Comparison of ENCODE assay signal across 13 cellular contexts in the genomic region with DNA sequence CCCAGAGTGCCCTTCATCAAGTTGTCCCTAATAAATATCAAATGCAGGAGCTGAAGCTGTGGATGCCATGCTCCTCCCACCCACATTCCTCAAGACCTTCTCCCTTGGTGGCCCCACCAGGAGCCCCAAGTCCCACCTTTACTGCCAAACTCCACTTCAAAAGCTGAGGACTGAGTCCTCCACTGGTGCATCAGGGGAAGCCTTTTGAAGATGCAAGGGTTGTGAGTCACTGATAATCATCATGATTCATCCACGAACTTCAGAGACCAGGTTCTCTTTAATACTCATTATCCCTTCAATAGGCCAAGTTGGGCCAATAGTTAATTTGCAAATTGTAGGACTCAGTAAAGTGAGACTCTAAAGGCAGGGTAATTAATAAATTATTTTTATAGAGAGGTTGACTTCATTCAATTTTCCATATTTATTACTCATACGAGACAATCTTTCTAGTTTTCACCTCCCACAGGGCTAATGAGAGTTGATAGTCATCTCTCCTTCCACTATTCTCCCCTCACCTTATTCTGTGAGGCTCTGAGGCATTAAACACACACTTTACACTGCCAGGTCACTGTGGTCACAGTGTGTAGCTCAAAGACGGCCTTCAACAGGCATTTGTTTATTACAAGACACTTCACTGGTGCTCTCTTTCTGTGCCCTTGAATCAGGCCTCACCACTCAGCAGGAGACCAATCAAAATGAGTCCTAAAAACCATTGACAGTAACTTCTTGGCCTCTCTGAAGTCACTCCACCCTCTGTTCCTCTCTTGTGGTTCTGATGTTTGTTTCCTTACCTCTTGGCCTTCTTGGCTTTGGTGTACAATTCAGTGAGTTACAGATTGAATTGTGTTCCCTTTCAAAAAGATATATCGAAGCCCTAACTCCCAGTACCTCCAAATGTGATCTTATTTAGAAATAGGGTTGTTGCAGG.
DNase-seq lines count a peak whose midpoint lies in the region; ATAC-seq and TF ChIP-seq lines count a peak whose summit lies in the region.
"Had no signal": no experiment of that assay in that cellular context is flagged by ENCODE, and none has a peak within 500 bp of the region (broad histone marks: within the 10 kb centered on the region; RNA-seq: fewer than 3 reads in every experiment).

No MANE protein-coding gene starts in this region.

- no TSS peak for BruUV-seq in A673 (replicated peaks; lab: Mats Ljungman, UMichigan)

- H3K27ac ChIP-seq in CD4-positive, CD25-positive, alpha-beta regulatory T cell (ENCODE audit: insufficient read depth, low read length, poor library complexity, severe bottlenecking), result no peak overlapping the region
- no peak overlapping the region for H3K27ac ChIP-seq in foreskin keratinocyte
- H3K27ac ChIP-seq in A673 (ENCODE audit: low read depth, low read length, poor library complexity, severe bottlenecking), result no peak overlapping the region
- H3K27ac ChIP-seq in vagina, result no peak overlapping the region

- ATAC-seq in CD4-positive, CD25-positive, alpha-beta regulatory T cell (ENCODE audit: low read depth in 2 of 2), result no peak
- ATAC-seq in foreskin keratinocyte (peak; percentile 96), omental fat pad (ENCODE audit: low FRiP score) (no peak), HG02970 (IDR thresholded peaks at IDR 0.05; ENCODE audit: low FRiP score, unreplicated experiment) (no peak)
- ATAC-seq: Panc1 had no signal

- H3K9me3 Mint-ChIP-seq in CD4-positive, CD25-positive, alpha-beta regulatory T cell, result peaks cover 0 to 2% (median 0%) of the 10 kb centered on the region in 7 donors
- no peaks in the 10 kb centered on the region for H3K9me3 Mint-ChIP-seq in HFFc6
- H3K9me3 Mint-ChIP-seq in activated naive CD8-positive, alpha-beta T cell treated with anti-CD3 and anti-CD28 coated beads for 36 hours, result peaks cover 7% of the 10 kb centered on the region

- TF ChIP-seq CTCF in HFFc6 (IDR thresholded peaks at IDR 0.05) (no peak), foreskin keratinocyte (conservative IDR thresholded peaks at IDR 0.05) (no peak), A673 (conservative IDR thresholded peaks at IDR 0.05; ENCODE audit: low read depth, low read length) (no peak), omental fat pad (IDR thresholded peaks at IDR 0.05) (no peak), vagina (IDR thresholded peaks at IDR 0.05) (no peak)

- intact Hi-C loops in A673 (cut with micrococcal nuclease; ENCODE audit: unreplicated experiment) (no loop called here), vagina (cut with DNase I) (loop anchor here (5.0 kb wide), 1 partner anchor 99 kb away; the partner anchor contains the start of gene TRIB2)

- peak in 2 of 3 donors; percentile 0 to 4 for DNase-seq in CD4-positive, CD25-positive, alpha-beta regulatory T cell
- DNase-seq in HFFc6 (peak; percentile 74), foreskin keratinocyte (peak; percentile 54 to 78), A673 (ENCODE audit: low spot score) (no peak), omental fat pad (ENCODE audit: low spot score) (no peak), vagina (ENCODE audit: extremely low spot score in 2 of 2) (no peak)
- DNase-seq in activated naive CD8-positive, alpha-beta T cell treated with anti-CD3 and anti-CD28 coated beads for 36 hours, result peak; percentile 2
- DNase-seq: activated CD8-positive, alpha-beta memory T cell treated with anti-CD3 and anti-CD28 coated beads, Interleukin-2, amount 50 U/mL, for 48 hours; NCI-H446 treated with DMSO at 0.1 percent for 48 hours had no signal

- no peaks in the 10 kb centered on the region for H3K36me3 ChIP-seq in CD4-positive, CD25-positive, alpha-beta regulatory T cell (ENCODE audit: control insufficient read depth, insufficient read depth, low read length)
- H3K36me3 ChIP-seq in A673 (ENCODE audit: insufficient read depth, low read length, poor library complexity, severe bottlenecking) (no peaks in the 10 kb centered on the region), vagina (no peaks in the 10 kb centered on the region)
- H3K36me3 ChIP-seq: right atrium auricular region had no signal

- POLR2A ChIA-PET in A673 (lab: Charles Lee; ENCODE audit: low non-redundant PET), result no interaction called here

- no peaks in the 10 kb centered on the region for H3K4me1 ChIP-seq in CD4-positive, CD25-positive, alpha-beta regulatory T cell (ENCODE audit: control insufficient read depth, insufficient read depth, low read length, poor library complexity, severe bottlenecking)
- H3K4me1 ChIP-seq in foreskin keratinocyte, result peaks cover 18% of the 10 kb centered on the region
- H3K4me1 ChIP-seq in A673 (ENCODE audit: insufficient read depth, low read length, poor library complexity, severe bottlenecking), result peaks cover 25% of the 10 kb centered on the region
- H3K4me1 ChIP-seq in vagina, result peaks cover 10% of the 10 kb centered on the region

- peaks cover 5% of the 10 kb centered on the region for H3K27me3 Mint-ChIP-seq in CD4-positive, CD25-positive, alpha-beta regulatory T cell
- H3K27me3 Mint-ChIP-seq in HFFc6 (ENCODE audit: insufficient read depth), result no peaks in the 10 kb centered on the region
- H3K27me3 Mint-ChIP-seq in activated naive CD8-positive, alpha-beta T cell treated with anti-CD3 and anti-CD28 coated beads for 36 hours, result peaks cover 18% of the 10 kb centered on the region

- peaks cover 7 to 33% (median 18%) of the 10 kb centered on the region in 4 donors for H3K4me1 Mint-ChIP-seq in CD4-positive, CD25-positive, alpha-beta regulatory T cell
- H3K4me1 Mint-ChIP-seq in HFFc6 (ENCODE audit: low read depth), result peaks cover 70% of the 10 kb centered on the region
- H3K4me1 Mint-ChIP-seq in activated naive CD8-positive, alpha-beta T cell treated with anti-CD3 and anti-CD28 coated beads for 36 hours, result peaks cover 25% of the 10 kb centered on the region

- H3K27ac Mint-ChIP-seq in CD4-positive, CD25-positive, alpha-beta regulatory T cell, result peak overlapping the region in 2 of 3 donors; percentile 2
- H3K27ac Mint-ChIP-seq in HFFc6, result peak overlapping the region; percentile 83
- no peak overlapping the region for H3K27ac Mint-ChIP-seq in activated naive CD8-positive, alpha-beta T cell treated with anti-CD3 and anti-CD28 coated beads for 36 hours
- H3K27ac Mint-ChIP-seq: CD14-positive monocyte had no signal

- no peaks in the 10 kb centered on the region for H3K36me3 Mint-ChIP-seq in CD4-positive, CD25-positive, alpha-beta regulatory T cell
- H3K36me3 Mint-ChIP-seq in HFFc6 (ENCODE audit: low read depth), result no peaks in the 10 kb centered on the region; the same call in 1 of the 2 replicates
- H3K36me3 Mint-ChIP-seq in activated naive CD8-positive, alpha-beta T cell treated with anti-CD3 and anti-CD28 coated beads for 36 hours, result peaks cover 3% of the 10 kb centered on the region
- H3K36me3 Mint-ChIP-seq: CD14-positive monocyte had no signal

- no peak overlapping the region for H3K4me3 Mint-ChIP-seq in CD4-positive, CD25-positive, alpha-beta regulatory T cell
- H3K4me3 Mint-ChIP-seq in HFFc6, result peak overlapping the region; percentile 40; the same call in 1 of the 2 replicates
- H3K4me3 Mint-ChIP-seq in activated naive CD8-positive, alpha-beta T cell treated with anti-CD3 and anti-CD28 coated beads for 36 hours, result no peak overlapping the region
- H3K4me3 Mint-ChIP-seq: CD14-positive monocyte had no signal

- H3K4me3 ChIP-seq in CD4-positive, CD25-positive, alpha-beta regulatory T cell (ENCODE audit: low read depth, low read length), result no peak overlapping the region
- H3K4me3 ChIP-seq in A673 (ENCODE audit: low read depth, low read length, poor library complexity, severe bottlenecking), result no peak overlapping the region
- H3K4me3 ChIP-seq in vagina, result no peak overlapping the region
- H3K4me3 ChIP-seq: right atrium auricular region had no signal

- H3K9me3 ChIP-seq in CD4-positive, CD25-positive, alpha-beta regulatory T cell (ENCODE audit: control insufficient read depth in 2 of 2, low read length in 2 of 2), result no peaks in the 10 kb centered on the region
- no peaks in the 10 kb centered on the region for H3K9me3 ChIP-seq in A673 (ENCODE audit: low read depth, low read length, poor library complexity, severe bottlenecking)
- no peaks in the 10 kb centered on the region for H3K9me3 ChIP-seq in vagina
- H3K9me3 ChIP-seq: right atrium auricular region had no signal

- no peak for TF ChIP-seq POLR2A in vagina (IDR thresholded peaks at IDR 0.05)

- H3K27me3 ChIP-seq in CD4-positive, CD25-positive, alpha-beta regulatory T cell (ENCODE audit: control insufficient read depth, insufficient read depth, low read length), result no peaks in the 10 kb centered on the region
- no peaks in the 10 kb centered on the region for H3K27me3 ChIP-seq in foreskin keratinocyte
- no peaks in the 10 kb centered on the region for H3K27me3 ChIP-seq in A673 (replicated peaks; ENCODE audit: insufficient read depth, low read depth, low read length, poor library complexity)
- H3K27me3 ChIP-seq in vagina, result no peaks in the 10 kb centered on the region
- H3K27me3 ChIP-seq: right atrium auricular region had no signal

- CTCF ChIA-PET in A673 (lab: Charles Lee), result no interaction called here

Comparison
In these comparisons a context has a peak if more than half of its experiments do, and no peak if none do; other contexts are left out.
1. DNase-seq: peak in CD4-positive, CD25-positive, alpha-beta regulatory T cell (2 of 3), HFFc6 (single experiment), activated naive CD8-positive, alpha-beta T cell treated with anti-CD3 and anti-CD28 coated beads for 36 hours (single experiment) and foreskin keratinocyte (2 of 2); none in A673 (single experiment), omental fat pad (single experiment) and vagina (0 of 2).